In genomic region chr10:95478185-95478584, GRCh38 we compare ENCODE assay signal across 13 cellular contexts.
DNase-seq lines count a peak whose midpoint lies in the region; TF ChIP-seq lines count a peak whose summit lies in the region.
"Had no signal": no experiment of that assay in that cellular context is flagged by ENCODE, and none has a peak within 500 bp of the region (broad histone marks: within the 10 kb centered on the region; RNA-seq: fewer than 3 reads in every experiment).

No MANE protein-coding gene starts in this region.

- H3K4me3 Mint-ChIP-seq in neural crest cell = no peak overlapping the region
- H3K4me3 Mint-ChIP-seq: dendritic cell treated with granulocyte-macrophage colony-stimulating factor and Interleukin-4, amounts not matched to agents 40 ng/mL and 50 ng/mL, for 4 days had no signal

- peak overlapping the region; percentile 24 for H3K27ac Mint-ChIP-seq in neural crest cell (ENCODE audit: unreplicated experiment)
- H3K27ac Mint-ChIP-seq: dendritic cell treated with granulocyte-macrophage colony-stimulating factor and Interleukin-4, amounts not matched to agents 40 ng/mL and 50 ng/mL, for 4 days had no signal

- H3K79me2 ChIP-seq in MM.1S (ENCODE audit: low read length) = no peaks in the 10 kb centered on the region

- H3K9me3 ChIP-seq in adrenal gland (replicated peaks in 1 of 3) = no peaks in the 10 kb centered on the region
- H3K9me3 ChIP-seq in esophagus squamous epithelium = no peaks in the 10 kb centered on the region
- no peaks in the 10 kb centered on the region for H3K9me3 ChIP-seq in thyroid gland
- no peaks in the 10 kb centered on the region for H3K9me3 ChIP-seq in MM.1S (replicated peaks; ENCODE audit: insufficient read depth, low read length)
- no peaks in the 10 kb centered on the region for H3K9me3 ChIP-seq in SJCRH30 (replicated peaks)
- H3K9me3 ChIP-seq: MG63 had no signal

- peak overlapping the region in 3 of 5 donors; percentile 18 to 81 (median 72) for H3K27ac ChIP-seq in adrenal gland
- peak overlapping the region; percentile 58 to 92 (median 82) for H3K27ac ChIP-seq in esophagus squamous epithelium
- peak overlapping the region; percentile 72 to 86 (median 78) for H3K27ac ChIP-seq in thyroid gland
- H3K27ac ChIP-seq in MM.1S (ENCODE audit: low read length) = no peak overlapping the region
- no peak overlapping the region for H3K27ac ChIP-seq in SJCRH30

- no peak for TF ChIP-seq CTCF in adrenal gland (IDR thresholded peaks at IDR 0.05)
- no peak for TF ChIP-seq CTCF in esophagus squamous epithelium (IDR thresholded peaks at IDR 0.05)
- TF ChIP-seq CTCF in neural crest cell (conservative IDR thresholded peaks at IDR 0.05) = no peak
- no peak for TF ChIP-seq CTCF in thyroid gland (IDR thresholded peaks at IDR 0.05)
- TF ChIP-seq CTCF in MM.1S (IDR thresholded peaks at IDR 0.05; ENCODE audit: low read length) = no peak

- H4K20me1 ChIP-seq in MM.1S (ENCODE audit: insufficient read depth, low read length) = no peaks in the 10 kb centered on the region

- no peak for TF ChIP-seq POLR2A in adrenal gland (IDR thresholded peaks at IDR 0.05)
- no peak for TF ChIP-seq POLR2A in esophagus squamous epithelium (IDR thresholded peaks at IDR 0.05)
- TF ChIP-seq POLR2A in thyroid gland (IDR thresholded peaks at IDR 0.05) = no peak

- H2AFZ ChIP-seq in MM.1S (ENCODE audit: low read length) = no peak overlapping the region

- H3F3A ChIP-seq in MM.1S (ENCODE audit: insufficient read depth, low read length) = no peaks in the 10 kb centered on the region

- 86 to 100% (median 97%) methylated on average over 1 of the region's 1 CpG for WGBS in adrenal gland, 4 donors
- 94% methylated on average over 1 of the region's 1 CpG for WGBS in esophagus squamous epithelium, 2 donors
- WGBS in thyroid gland, 2 donors = 82 to 85% methylated on average over 1 of the region's 1 CpG

- H3K4me3 ChIP-seq in adrenal gland (no peak overlapping the region), esophagus squamous epithelium (no peak overlapping the region), thyroid gland (replicated peaks in 1 of 3) (no peak overlapping the region), MM.1S (ENCODE audit: low read length) (no peak overlapping the region), SJCRH30 (no peak overlapping the region)
- H3K4me3 ChIP-seq: MG63 had no signal

- no peak overlapping the region for H3K9ac ChIP-seq in MM.1S (ENCODE audit: low read length)

- H3K27me3 ChIP-seq in adrenal gland (no peaks in the 10 kb centered on the region), esophagus squamous epithelium (no peaks in the 10 kb centered on the region), thyroid gland (no peaks in the 10 kb centered on the region), MM.1S (replicated peaks; ENCODE audit: insufficient read depth, low read length) (no peaks in the 10 kb centered on the region), SJCRH30 (no peaks in the 10 kb centered on the region)

- H3K9me3 Mint-ChIP-seq in neural crest cell = no peaks in the 10 kb centered on the region
- H3K9me3 Mint-ChIP-seq: dendritic cell treated with granulocyte-macrophage colony-stimulating factor and Interleukin-4, amounts not matched to agents 40 ng/mL and 50 ng/mL, for 4 days had no signal

- intact Hi-C loops in adrenal gland (cut with DNase I) (no loop called here), esophagus squamous epithelium (cut with DNase I) (no loop called here), thyroid gland (cut with DNase I) (no loop called here)

- no peaks in the 10 kb centered on the region for H3K9me2 ChIP-seq in MM.1S (replicated peaks; ENCODE audit: insufficient read depth, low read length)

- H3K4me2 ChIP-seq in MM.1S (ENCODE audit: low read depth, low read length) = no peak overlapping the region

- peaks cover 0 to 14% of the 10 kb centered on the region in 2 donors for H3K4me1 ChIP-seq in adrenal gland (replicated peaks in 1 of 2)
- H3K4me1 ChIP-seq in esophagus squamous epithelium = peaks cover 0 to 89% (median 28%) of the 10 kb centered on the region in 3 donors
- H3K4me1 ChIP-seq in thyroid gland = peaks cover 0 to 48% of the 10 kb centered on the region in 2 donors
- H3K4me1 ChIP-seq in MM.1S (ENCODE audit: low read length) = no peaks in the 10 kb centered on the region
- peaks cover 20% of the 10 kb centered on the region for H3K4me1 ChIP-seq in SJCRH30

- no peaks in the 10 kb centered on the region for H3K36me3 Mint-ChIP-seq in neural crest cell (ENCODE audit: low read depth)

- H3K4me1 Mint-ChIP-seq in neural crest cell = peaks cover 53% of the 10 kb centered on the region

- DNase-seq in adrenal gland (no peak), esophagus squamous epithelium (lab: John Stamatoyannopoulos, UW) (no peak), neural crest cell (ENCODE audit: low read depth, low spot score) (no peak), thyroid gland (no peak), MM.1S (no peak), SHP77 treated with DMSO at 0.1 percent for 48 hours (lab: John Stamatoyannopoulos, UW) (no peak), HuH-7 (ENCODE audit: low spot score) (no peak), SJCRH30 (no peak)
- DNase-seq: amniotic stem cell, mesenchymal stem cell, MG63, NCI-H2029 treated with DMSO at 0.1 percent for 48 hours had no signal

- H3K36me3 ChIP-seq in adrenal gland (replicated peaks in 1 of 2) (no peaks in the 10 kb centered on the region), esophagus squamous epithelium (no peaks in the 10 kb centered on the region), thyroid gland (no peaks in the 10 kb centered on the region), MM.1S (replicated peaks; ENCODE audit: insufficient read depth, low read length) (no peaks in the 10 kb centered on the region), SJCRH30 (no peaks in the 10 kb centered on the region)
- H3K36me3 ChIP-seq: MG63 had no signal

- H3K27me3 Mint-ChIP-seq in neural crest cell (ENCODE audit: low read depth) = no peaks in the 10 kb centered on the region
- H3K27me3 Mint-ChIP-seq: dendritic cell treated with granulocyte-macrophage colony-stimulating factor and Interleukin-4, amounts not matched to agents 40 ng/mL and 50 ng/mL, for 4 days had no signal

Comparison
In these comparisons a context has a peak if more than half of its experiments do, and no peak if none do; other contexts are left out.
1. H3K27ac ChIP-seq: peak in adrenal gland (3 of 5), esophagus squamous epithelium (4 of 4) and thyroid gland (3 of 3); none in MM.1S (single experiment) and SJCRH30 (single experiment).